ENCODE assay signal across 19 cellular contexts in the genomic region with DNA sequence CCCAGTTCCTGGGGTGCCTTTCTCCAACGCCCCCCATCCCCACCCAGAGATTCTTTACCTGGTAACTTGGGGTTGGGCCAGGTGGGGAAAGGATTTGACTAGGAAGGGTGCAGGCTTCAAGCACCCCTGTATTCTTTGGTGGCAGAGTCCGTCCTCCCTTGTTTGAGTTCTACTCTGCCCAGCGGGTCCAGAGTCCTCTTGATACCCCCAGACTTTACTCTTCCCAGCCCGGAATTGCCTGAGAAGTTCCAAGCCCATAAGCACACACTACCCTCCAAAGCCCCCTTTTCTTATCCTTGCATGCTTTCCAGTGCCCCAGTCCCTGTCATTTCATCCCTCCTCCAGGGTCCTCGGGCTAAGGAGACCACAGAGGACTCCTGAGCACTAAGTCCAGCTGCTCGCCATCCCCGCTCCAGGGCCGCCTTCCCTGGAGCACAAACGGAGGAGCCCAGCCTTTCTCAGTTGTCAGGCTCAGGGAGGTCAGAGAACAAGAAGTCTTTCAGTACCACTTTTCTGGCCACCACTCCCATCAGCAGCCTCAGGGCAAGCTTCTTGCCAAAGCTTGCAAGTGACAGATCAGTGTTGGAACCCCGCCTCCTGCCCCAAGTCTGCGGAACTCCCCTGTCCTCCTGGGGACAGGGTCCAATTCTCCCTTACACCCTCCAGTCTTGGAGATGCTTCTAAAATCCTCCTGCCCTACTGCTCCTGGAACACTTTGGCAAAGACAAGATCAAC. TPM values are rescaled to one million over a fixed set of nuclear protein-coding genes. Genes with fewer than 3 reads are reported as not detected.
DNase-seq lines count a peak whose midpoint lies in the region; ATAC-seq, FAIRE-seq and TF ChIP-seq lines count a peak whose summit lies in the region.
"Had no signal": no experiment of that assay in that cellular context is flagged by ENCODE, and none has a peak within 500 bp of the region (broad histone marks: within the 10 kb centered on the region; RNA-seq: fewer than 3 reads in every experiment).

No MANE protein-coding gene starts in this region.

- DNase-seq in GM13976 (ENCODE audit: low spot score) (peak; percentile 7), WTC11 (ENCODE audit: low spot score) (no peak), keratinocyte (ENCODE audit: low read depth, low spot score) (no peak), NCI-H1930 (lab: John Stamatoyannopoulos, UW) (no peak), tibial artery (no peak)
- no peak for DNase-seq in activated CD4-positive, CD25-positive, alpha-beta regulatory T cell (lab: John Stamatoyannopoulos, UW)
- no peak for DNase-seq in activated CD4-positive, alpha-beta T cell treated with anti-CD3 and anti-CD28 coated beads, Interleukin-2, amount 10 ng/mL, durations not matched to agents 7 days and 5 days
- DNase-seq: activated CD4-positive, alpha-beta T cell treated with anti-CD3 and anti-CD28 coated beads, Interleukin-2, amount 50 U/mL, for 4 hours; COR-L47; effector memory CD8-positive, alpha-beta T cell; NCI-H1092; NCI-H2227 treated with DMSO at 0.1 percent for 48 hours; testis had no signal

- peaks cover 4% of the 10 kb centered on the region; the same call in 1 of the 2 replicates for H3K36me3 Mint-ChIP-seq in WTC11
- H3K36me3 Mint-ChIP-seq in stimulated activated memory B cell treated with anti-CD40 and anti-IgM and Interleukin-4, amounts not matched to agents 10 μg/mL and 1 μg/mL and 100 μg/mL, for 72 hours, result peaks cover 4% of the 10 kb centered on the region
- no peaks in the 10 kb centered on the region for H3K36me3 Mint-ChIP-seq in activated CD4-positive, alpha-beta T cell treated with anti-CD3 and anti-CD28 coated beads, Interleukin-2, amount 10 ng/mL, durations not matched to agents 7 days and 5 days (ENCODE audit: low read depth)

- no peaks in the 10 kb centered on the region for H4K20me1 ChIP-seq in keratinocyte (ENCODE audit: control insufficient read depth, extremely low read depth, insufficient read depth, low read length)

- intact Hi-C loops in tibial artery (cut with DNase I; ENCODE audit: low total_unique reads), result no loop called here

- FAIRE-seq in keratinocyte (lab: Jason Lieb, UNC), result no peak
- FAIRE-seq: astrocyte had no signal

- H2AFZ ChIP-seq in keratinocyte (ENCODE audit: control insufficient read depth, low read length), result no peak overlapping the region

- H3K79me2 ChIP-seq in keratinocyte (ENCODE audit: control insufficient read depth, insufficient read depth, low read length), result no peaks in the 10 kb centered on the region

- CTCF ChIA-PET in WTC11 (lab: Charles Lee), result interaction anchor here (0.6 to 19.1 kb wide), 8 partner anchors 9 to 309 kb away, joined by 3 to 468 read pairs (median 6); a partner anchor contains a TSS
- CTCF ChIA-PET in activated CD4-positive, alpha-beta T cell treated with anti-CD3 and anti-CD28 coated beads, Interleukin-2, amount 10 ng/mL, durations not matched to agents 7 days and 5 days (lab: Charles Lee), result interaction anchor here (1.0 to 8.8 kb wide), 4 partner anchors 9 to 76 kb away, joined by 3 to 75 read pairs (median 4); a partner anchor contains a TSS

- dilution Hi-C loops in keratinocyte (cut with MboI; ENCODE audit: extremely low pct_ligation_motif_present, low sequenced_read_pairs), result no loop called here

- peak overlapping the region; percentile 22 for H3K4me2 ChIP-seq in keratinocyte (ENCODE audit: control insufficient read depth, extremely low read depth, insufficient read depth, low read depth, low read length)

- peaks cover 63% of the 10 kb centered on the region for H3K4me1 Mint-ChIP-seq in WTC11
- peaks cover 87% of the 10 kb centered on the region for H3K4me1 Mint-ChIP-seq in stimulated activated memory B cell treated with anti-CD40 and anti-IgM and Interleukin-4, amounts not matched to agents 10 μg/mL and 1 μg/mL and 100 μg/mL, for 72 hours
- H3K4me1 Mint-ChIP-seq in activated CD4-positive, alpha-beta T cell treated with anti-CD3 and anti-CD28 coated beads, Interleukin-2, amount 10 ng/mL, durations not matched to agents 7 days and 5 days, result peaks cover 6% of the 10 kb centered on the region

- in situ Hi-C loops in GM13976 (cut with MboI; ENCODE audit: low sequenced_read_pairs, unreplicated experiment), result no loop called here

- H3K36me3 ChIP-seq in keratinocyte (ENCODE audit: control insufficient read depth in 2 of 2, extremely low read depth in 1 of 2, insufficient read depth in 2 of 2, low read length in 2 of 2) (no peaks in the 10 kb centered on the region), tibial artery (no peaks in the 10 kb centered on the region)
- H3K36me3 ChIP-seq: gastroesophageal sphincter had no signal

- no peak overlapping the region for H3K27ac ChIP-seq in keratinocyte (ENCODE audit: control insufficient read depth, insufficient read depth, low read length)
- H3K27ac ChIP-seq in tibial artery, result no peak overlapping the region
- H3K27ac ChIP-seq: gastroesophageal sphincter, testis had no signal

- H3K9me1 ChIP-seq in keratinocyte (ENCODE audit: control insufficient read depth, extremely low read depth, insufficient read depth, low read length), result peaks cover 4% of the 10 kb centered on the region

- no peak overlapping the region for H3K9ac ChIP-seq in keratinocyte (ENCODE audit: control insufficient read depth, extremely low read depth, insufficient read depth, low read length)

- H3K27ac Mint-ChIP-seq in WTC11, result 0 out of 2 replicates have a peak overlapping the region, but pooled peaks have one; percentile 18
- peak overlapping the region; percentile 86 for H3K27ac Mint-ChIP-seq in stimulated activated memory B cell treated with anti-CD40 and anti-IgM and Interleukin-4, amounts not matched to agents 10 μg/mL and 1 μg/mL and 100 μg/mL, for 72 hours
- H3K27ac Mint-ChIP-seq in activated CD4-positive, alpha-beta T cell treated with anti-CD3 and anti-CD28 coated beads, Interleukin-2, amount 10 ng/mL, durations not matched to agents 7 days and 5 days, result no peak overlapping the region
- H3K27ac Mint-ChIP-seq: activated T-helper 1 cell treated with anti-CD3 and anti-CD28 coated beads, Interleukin-12 subunit alpha, Interleukin-12 subunit beta, Interleukin-2, Interleukin-4 antibody, amounts not matched to agents 30 ng/mL and 10 ng/mL and 1 ng/mL, durations not matched to agents 14 hours and 24 hours and 36 hours; effector memory CD8-positive, alpha-beta T cell; T-helper 1 cell treated with Interleukin-12 subunit alpha and Interleukin-12 subunit beta and Interleukin-4 antibody, amounts not matched to agents 30 μg/mL and 1 μg/mL, for 36 hours had no signal

- H3K4me3 ChIP-seq in keratinocyte (ENCODE audit: control insufficient read depth in 2 of 3, extremely low read depth in 1 of 3, insufficient read depth in 2 of 3, low read depth in 1 of 3, low read length in 3 of 3) (no peak overlapping the region), tibial artery (no peak overlapping the region)
- H3K4me3 ChIP-seq: gastroesophageal sphincter, testis had no signal

- no peak for TF ChIP-seq CTCF in GM13976 (IDR thresholded peaks at IDR 0.05; ENCODE audit: borderline replicate concordance, control extremely low read depth, extremely low read depth, insufficient read depth, missing control alignments)
- no peak for TF ChIP-seq CTCF in WTC11 (IDR thresholded peaks at IDR 0.05)
- no peak for TF ChIP-seq CTCF in keratinocyte (optimal IDR thresholded peaks at IDR 0.05 in 1 of 3, IDR thresholded peaks at IDR 0.05 in 1 of 3, conservative IDR thresholded peaks at IDR 0.05 in 1 of 3; ENCODE audit: extremely low read depth in 1 of 3, insufficient read depth in 2 of 3, low read length in 3 of 3)
- TF ChIP-seq CTCF in tibial artery (IDR thresholded peaks at IDR 0.05), result no peak

- POLR2A ChIA-PET in WTC11 (lab: Charles Lee), result no interaction called here
- POLR2A ChIA-PET in activated CD4-positive, alpha-beta T cell treated with anti-CD3 and anti-CD28 coated beads, Interleukin-2, amount 10 ng/mL, durations not matched to agents 7 days and 5 days (lab: Charles Lee), result no interaction called here

- H3K4me1 ChIP-seq in keratinocyte (ENCODE audit: control insufficient read depth, extremely low read depth, insufficient read depth, low read length) (peaks cover 39% of the 10 kb centered on the region), tibial artery (peaks cover 0 to 23% (median 10%) of the 10 kb centered on the region in 4 donors)

- H3K27me3 ChIP-seq in keratinocyte (ENCODE audit: control insufficient read depth, extremely low read depth, insufficient read depth, low read length), result no peaks in the 10 kb centered on the region
- peaks cover 0 to 3% of the 10 kb centered on the region in 2 donors for H3K27me3 ChIP-seq in tibial artery
- H3K27me3 ChIP-seq: testis had no signal

- ATAC-seq in WTC11, result no peak
- ATAC-seq in stimulated activated memory B cell treated with anti-CD40 and anti-IgM and Interleukin-4, amounts not matched to agents 10 μg/mL and 1 μg/mL and 100 μg/mL, for 72 hours, result no peak
- ATAC-seq: gastroesophageal sphincter, Panc1 had no signal

- H3K4me3 Mint-ChIP-seq in WTC11, result no peak overlapping the region
- H3K4me3 Mint-ChIP-seq in stimulated activated memory B cell treated with anti-CD40 and anti-IgM and Interleukin-4, amounts not matched to agents 10 μg/mL and 1 μg/mL and 100 μg/mL, for 72 hours, result peak overlapping the region; percentile 46
- no peak overlapping the region for H3K4me3 Mint-ChIP-seq in activated CD4-positive, alpha-beta T cell treated with anti-CD3 and anti-CD28 coated beads, Interleukin-2, amount 10 ng/mL, durations not matched to agents 7 days and 5 days
- H3K4me3 Mint-ChIP-seq: activated T-helper 1 cell treated with anti-CD3 and anti-CD28 coated beads, Interleukin-12 subunit alpha, Interleukin-12 subunit beta, Interleukin-2, Interleukin-4 antibody, amounts not matched to agents 30 ng/mL and 10 ng/mL and 1 ng/mL, durations not matched to agents 14 hours and 24 hours and 36 hours; effector memory CD8-positive, alpha-beta T cell; T-helper 1 cell treated with Interleukin-12 subunit alpha and Interleukin-12 subunit beta and Interleukin-4 antibody, amounts not matched to agents 30 μg/mL and 1 μg/mL, for 36 hours had no signal

- no peaks in the 10 kb centered on the region for H3K9me3 ChIP-seq in keratinocyte (ENCODE audit: control insufficient read depth, low read depth, low read length)
- H3K9me3 ChIP-seq in tibial artery, result no peaks in the 10 kb centered on the region
- H3K9me3 ChIP-seq: gastroesophageal sphincter, testis had no signal

- no peaks in the 10 kb centered on the region for H3K27me3 Mint-ChIP-seq in WTC11 (ENCODE audit: low read depth)
- H3K27me3 Mint-ChIP-seq in stimulated activated memory B cell treated with anti-CD40 and anti-IgM and Interleukin-4, amounts not matched to agents 10 μg/mL and 1 μg/mL and 100 μg/mL, for 72 hours, result no peaks in the 10 kb centered on the region
- H3K27me3 Mint-ChIP-seq in activated CD4-positive, alpha-beta T cell treated with anti-CD3 and anti-CD28 coated beads, Interleukin-2, amount 10 ng/mL, durations not matched to agents 7 days and 5 days, result peaks cover 5% of the 10 kb centered on the region

- H3K9me3 Mint-ChIP-seq in WTC11, result no peaks in the 10 kb centered on the region
- H3K9me3 Mint-ChIP-seq in stimulated activated memory B cell treated with anti-CD40 and anti-IgM and Interleukin-4, amounts not matched to agents 10 μg/mL and 1 μg/mL and 100 μg/mL, for 72 hours, result no peaks in the 10 kb centered on the region
- no peaks in the 10 kb centered on the region for H3K9me3 Mint-ChIP-seq in activated CD4-positive, alpha-beta T cell treated with anti-CD3 and anti-CD28 coated beads, Interleukin-2, amount 10 ng/mL, durations not matched to agents 7 days and 5 days
- H3K9me3 Mint-ChIP-seq: activated T-helper 1 cell treated with anti-CD3 and anti-CD28 coated beads, Interleukin-12 subunit alpha, Interleukin-12 subunit beta, Interleukin-2, Interleukin-4 antibody, amounts not matched to agents 30 ng/mL and 10 ng/mL and 1 ng/mL, durations not matched to agents 14 hours and 24 hours and 36 hours; effector memory CD8-positive, alpha-beta T cell; T-helper 1 cell treated with Interleukin-12 subunit alpha and Interleukin-12 subunit beta and Interleukin-4 antibody, amounts not matched to agents 30 μg/mL and 1 μg/mL, for 36 hours had no signal

RNA-seq across cellular contexts. Expression of a gene that starts 12.2 kb away (rescaled TPM):
- 14.8 to 15.2 TPM (median 15.0 TPM) in 3 replicates for total RNA-seq in WTC11 (2021)
- 2.1 to 2.8 TPM (median 2.5 TPM) in 3 replicates for polyA plus RNA-seq in keratinocyte
- polyA plus RNA-seq in keratinocyte (2011; ENCODE audit: low read depth), result not detected
- 1.3 and 1.6 TPM in 2 replicates for polyA plus RNA-seq in keratinocyte (2011; cell fraction: cytosol; rRNA removed)
- 3.4 and 4.0 TPM in 2 replicates for polyA plus RNA-seq in keratinocyte (2011; cell fraction: nucleus; rRNA removed)
- polyA plus RNA-seq in keratinocyte (2012; ENCODE audit: low replicate concordance), result 0.54 and 3.0 TPM in 2 replicates
- polyA minus RNA-seq in keratinocyte, result 1.9 to 3.7 TPM (median 2.1 TPM) in 3 replicates
- polyA minus RNA-seq in keratinocyte (2011; cell fraction: cytosol; rRNA and poly(A)+ RNA removed), result 3.5 TPM
- polyA minus RNA-seq in keratinocyte (2011; cell fraction: nucleus; rRNA and poly(A)+ RNA removed), result 3.1 and 3.4 TPM in 2 replicates
- total RNA-seq in activated CD4-positive, alpha-beta T cell treated with anti-CD3 and anti-CD28 coated beads, Interleukin-2, amount 10 ng/mL, durations not matched to agents 7 days and 5 days, result under 1 TPM in 1 of 2 experiments, not detected in 1; 0.08 TPM

RNA-seq across cellular contexts. Expression of a gene that starts 36.3 kb away (rescaled TPM):
- total RNA-seq in WTC11 (2021), result 34.4 to 39.0 TPM (median 37.5 TPM) in 3 replicates
- polyA plus RNA-seq in keratinocyte, result 4.5 to 8.6 TPM (median 7.3 TPM) in 3 replicates
- 15.3 TPM for polyA plus RNA-seq in keratinocyte (2011; ENCODE audit: low read depth)
- polyA plus RNA-seq in keratinocyte (2011; cell fraction: cytosol; rRNA removed), result 3.4 and 6.3 TPM in 2 replicates
- polyA plus RNA-seq in keratinocyte (2011; cell fraction: nucleus; rRNA removed), result 8.8 and 10.4 TPM in 2 replicates
- polyA plus RNA-seq in keratinocyte (2012; ENCODE audit: low replicate concordance), result 7.4 TPM in 2 replicates
- polyA minus RNA-seq in keratinocyte, result 8.8 to 17.5 TPM (median 12.0 TPM) in 3 replicates
- 6.7 TPM for polyA minus RNA-seq in keratinocyte (2011; cell fraction: cytosol; rRNA and poly(A)+ RNA removed)
- 6.2 and 12.6 TPM in 2 replicates for polyA minus RNA-seq in keratinocyte (2011; cell fraction: nucleus; rRNA and poly(A)+ RNA removed)
- 100 to 1,000 TPM in 1 of 2 experiments, 10 to 100 TPM in 1; 99.4 to 103 TPM for total RNA-seq in activated CD4-positive, alpha-beta T cell treated with anti-CD3 and anti-CD28 coated beads, Interleukin-2, amount 10 ng/mL, durations not matched to agents 7 days and 5 days

Comparison
In these comparisons a context has a peak if more than half of its experiments do, and no peak if none do; other contexts are left out.
1. RNA of a gene that starts 12.2 kb away (total RNA-seq): 14.8 to 15.2 TPM in WTC11; 0.08 TPM in activated CD4-positive, alpha-beta T cell treated with anti-CD3 and anti-CD28 coated beads, Interleukin-2, amount 10 ng/mL, durations not matched to agents 7 days and 5 days; every median in the first group is over 10 times any median in the second.